Comparison of ENCODE assay signal across 8 cellular contexts in the genomic region with DNA sequence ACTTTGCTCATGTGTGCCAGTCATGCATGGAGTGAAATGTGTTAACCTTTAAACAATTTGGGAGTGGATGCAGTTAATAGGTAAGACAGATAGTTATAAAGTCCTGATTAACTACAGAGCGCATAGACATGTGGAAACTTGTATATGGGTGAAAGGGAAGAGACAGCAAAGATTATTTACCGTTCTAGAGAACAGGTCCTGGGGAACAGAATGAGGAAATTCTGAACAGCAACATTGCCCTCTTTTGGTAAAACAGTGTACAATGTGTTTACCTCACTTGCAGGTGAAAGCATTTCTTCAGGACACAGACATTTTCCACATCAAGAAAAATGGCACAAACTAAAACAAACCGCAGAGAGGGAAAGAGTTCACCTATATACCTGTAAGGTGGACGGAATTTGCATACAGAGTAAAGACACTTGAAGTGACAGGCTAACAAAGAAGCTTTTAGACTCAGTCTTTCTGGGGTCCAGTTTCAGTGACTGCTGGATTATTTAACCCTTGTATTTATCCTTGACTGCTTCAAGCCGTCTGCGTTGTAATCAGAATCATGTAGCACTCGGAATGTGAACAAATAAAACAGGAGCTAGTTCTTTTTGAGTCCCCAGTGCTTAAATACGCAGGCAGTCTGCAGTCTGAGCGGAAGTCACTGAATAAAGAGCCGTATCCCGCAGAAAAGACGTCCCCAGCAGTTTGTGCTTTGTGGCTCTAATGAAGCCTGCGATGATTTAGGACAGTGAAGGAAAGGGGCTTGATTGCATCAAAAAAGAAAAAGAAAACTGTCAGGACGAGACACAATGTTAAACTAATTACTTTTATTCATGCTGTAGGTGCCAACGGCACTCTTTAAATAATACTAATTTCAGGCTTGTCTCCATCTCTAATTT.
DNase-seq lines count a peak whose midpoint lies in the region; ATAC-seq and TF ChIP-seq lines count a peak whose summit lies in the region.

No MANE protein-coding gene starts in this region.

- H3K9me3 ChIP-seq in body of pancreas (no peaks in the 10 kb centered on the region), subcutaneous abdominal adipose tissue (ENCODE audit: control insufficient read depth in 5 of 5, low read length in 5 of 5) (no peaks in the 10 kb centered on the region)

- no peak overlapping the region for H3K27ac ChIP-seq in body of pancreas
- H3K27ac ChIP-seq in subcutaneous abdominal adipose tissue (ENCODE audit: low read depth, low read length): no peak overlapping the region

- H3K4me1 Mint-ChIP-seq in activated naive CD4-positive, alpha-beta T cell treated with anti-CD3 and anti-CD28 coated beads for 36 hours (ENCODE audit: low read depth): peaks cover 5% of the 10 kb centered on the region

- ATAC-seq in GM18505 (IDR thresholded peaks at IDR 0.05; ENCODE audit: unreplicated experiment): peak; percentile 38
- ATAC-seq in HG03159 (IDR thresholded peaks at IDR 0.05; ENCODE audit: unreplicated experiment): peak; percentile 42
- ATAC-seq in body of pancreas: peak; percentile 88

- peaks cover 10% of the 10 kb centered on the region for H3K4me1 ChIP-seq in body of pancreas
- H3K4me1 ChIP-seq in subcutaneous abdominal adipose tissue (ENCODE audit: control insufficient read depth in 5 of 5, insufficient read depth in 5 of 5, low read length in 5 of 5): peaks cover 0 to 11% (median 8%) of the 10 kb centered on the region in 5 donors

- DNase-seq in AG09319 (ENCODE audit: extremely low read depth, low read depth) (no peak), NCI-H226 (peak; percentile 28), body of pancreas (peak in 2 of 4 donors; percentile 2 to 9), iPS-NIHi11 (ENCODE audit: low spot score) (peak; percentile 47)
- DNase-seq in activated naive CD4-positive, alpha-beta T cell treated with anti-CD3 and anti-CD28 coated beads for 36 hours: no peak

- no peak overlapping the region for H3K4me3 Mint-ChIP-seq in activated naive CD4-positive, alpha-beta T cell treated with anti-CD3 and anti-CD28 coated beads for 36 hours

- H3K27me3 Mint-ChIP-seq in activated naive CD4-positive, alpha-beta T cell treated with anti-CD3 and anti-CD28 coated beads for 36 hours (ENCODE audit: low read depth): peaks cover 15% of the 10 kb centered on the region

- H3K36me3 ChIP-seq in body of pancreas (replicated peaks in 1 of 2; ENCODE audit: insufficient read depth in 1 of 2, low read depth in 2 of 2): no peaks in the 10 kb centered on the region
- H3K36me3 ChIP-seq in subcutaneous abdominal adipose tissue (ENCODE audit: control insufficient read depth in 5 of 5, insufficient read depth in 5 of 5, low read length in 5 of 5): no peaks in the 10 kb centered on the region

- H3K4me3 ChIP-seq in body of pancreas (no peak overlapping the region), subcutaneous abdominal adipose tissue (ENCODE audit: low read depth in 1 of 5, low read length in 5 of 5) (peak overlapping the region; percentile 26 to 43 (median 40))

- H3K36me3 Mint-ChIP-seq in activated naive CD4-positive, alpha-beta T cell treated with anti-CD3 and anti-CD28 coated beads for 36 hours (ENCODE audit: low read depth): no peaks in the 10 kb centered on the region

- H3K9ac ChIP-seq in subcutaneous abdominal adipose tissue (ENCODE audit: low read length in 5 of 5): peak overlapping the region in 1 of 5 donors; percentile 16

- H3K27ac Mint-ChIP-seq in activated naive CD4-positive, alpha-beta T cell treated with anti-CD3 and anti-CD28 coated beads for 36 hours: no peak overlapping the region

- intact Hi-C loops in body of pancreas (cut with DNase I): no loop called here
- intact Hi-C loops in activated naive CD4-positive, alpha-beta T cell treated with anti-CD3 and anti-CD28 coated beads for 36 hours (cut with micrococcal nuclease): loop anchor here (1.0 to 10.0 kb wide), 6 partner anchors 302 to 1515 kb away; no protein-coding TSS in a partner anchor

- CTCF ChIA-PET in activated naive CD4-positive, alpha-beta T cell treated with anti-CD3 and anti-CD28 coated beads for 36 hours (lab: Charles Lee): no interaction called here

- no peaks in the 10 kb centered on the region for H3K9me3 Mint-ChIP-seq in activated naive CD4-positive, alpha-beta T cell treated with anti-CD3 and anti-CD28 coated beads for 36 hours

- no peaks in the 10 kb centered on the region for H3K27me3 ChIP-seq in body of pancreas
- H3K27me3 ChIP-seq in subcutaneous abdominal adipose tissue (ENCODE audit: control insufficient read depth in 5 of 5, insufficient read depth in 4 of 5, low read length in 5 of 5): peaks cover 0 to 2% (median 0%) of the 10 kb centered on the region in 5 donors

- TF ChIP-seq CTCF in AG09319 (IDR thresholded peaks at IDR 0.05; ENCODE audit: low read depth, low read length) (peak; percentile 35), body of pancreas (IDR thresholded peaks at IDR 0.05) (peak; percentile 17 to 67 (median 59))

- WGBS in body of pancreas, 2 donors: 2% methylated on average over 15 of the region's 15 CpGs

- no peak for TF ChIP-seq POLR2A in GM18505 (IDR thresholded peaks at IDR 0.05; ENCODE audit: borderline replicate concordance, extremely low read depth, insufficient read depth, insufficient read length)
- no peak for TF ChIP-seq POLR2A in body of pancreas (IDR thresholded peaks at IDR 0.05)

Comparison
In these comparisons a context has a peak if more than half of its experiments do, and no peak if none do; other contexts are left out.
1. DNase-seq: peak in NCI-H226 (single experiment) and iPS-NIHi11 (single experiment); none in AG09319 (single experiment) and activated naive CD4-positive, alpha-beta T cell treated with anti-CD3 and anti-CD28 coated beads for 36 hours (single experiment).
2. ATAC-seq: peak in every context shown above with its lines; median percentile 88 in body of pancreas; 42 in HG03159; 38 in GM18505.
3. H3K4me3 ChIP-seq: peak in subcutaneous abdominal adipose tissue (5 of 5); none in body of pancreas (0 of 2).